ENCODE assay signal across 14 cellular contexts in genomic region chr3:43866529-43867353, GRCh38.
A peak's percentile ranks its signal among the peaks of the same experiment; 100 is the strongest.
DNase-seq lines count a peak whose midpoint lies in the region; ATAC-seq, FAIRE-seq and TF ChIP-seq lines count a peak whose summit lies in the region.
"Had no signal": no experiment of that assay in that cellular context is flagged by ENCODE, and none has a peak within 500 bp of the region (broad histone marks: within the 10 kb centered on the region; RNA-seq: fewer than 3 reads in every experiment).

No MANE protein-coding gene starts in this region.

- FAIRE-seq in frontal cortex (lab: Jason Lieb, UNC): no peak

- H3K9me3 ChIP-seq in vagina: no peaks in the 10 kb centered on the region

- peak; percentile 0 for DNase-seq in DMS53 (lab: John Stamatoyannopoulos, UW)
- DNase-seq in DMS53 treated with DMSO at 0.1 percent for 48 hours (lab: John Stamatoyannopoulos, UW; ENCODE audit: unreplicated experiment): no peak
- peak; percentile 38 for DNase-seq in amniotic stem cell (lab: John Stamatoyannopoulos, UW)
- DNase-seq in foreskin fibroblast: peak; percentile 90 to 96
- DNase-seq in vagina (ENCODE audit: extremely low spot score in 2 of 2): peak; percentile 55 to 69
- no peak for DNase-seq in frontal cortex (ENCODE audit: low spot score in 2 of 2)
- DNase-seq: activated CD4-positive, alpha-beta T cell treated with anti-CD3 and anti-CD28 coated beads, Interleukin-2, amount 50 U/mL, for 4 hours; activated gamma-delta T cell treated with Interleukin-2 at 50 U/mL for 16 hours; cortex of kidney; NCI-H1694 treated with DMSO at 0.1 percent for 48 hours; T-cell had no signal

- TF ChIP-seq CTCF in foreskin fibroblast (IDR thresholded peaks at IDR 0.05; ENCODE audit: low read depth, low read length) (no peak), vagina (IDR thresholded peaks at IDR 0.05) (no peak)

- H3K4me1 ChIP-seq in vagina: no peaks in the 10 kb centered on the region

- H3K4me3 ChIP-seq in foreskin fibroblast (ENCODE audit: low read depth in 1 of 2, low read length in 2 of 2) (no peak overlapping the region), vagina (no peak overlapping the region)

- ATAC-seq in HG03095 (IDR thresholded peaks at IDR 0.05; ENCODE audit: unreplicated experiment) (no peak), GM19463 (IDR thresholded peaks at IDR 0.05; ENCODE audit: unreplicated experiment) (no peak)
- ATAC-seq: T-cell had no signal

- TF ChIP-seq POLR2A in vagina (IDR thresholded peaks at IDR 0.05): no peak

- no peak overlapping the region for H3K27ac ChIP-seq in vagina
- H3K27ac ChIP-seq: 22Rv1 had no signal

- H3K27me3 ChIP-seq in vagina: no peaks in the 10 kb centered on the region

- intact Hi-C loops in vagina (cut with DNase I): no loop called here

- H3K36me3 ChIP-seq in vagina: no peaks in the 10 kb centered on the region

Comparison
In these comparisons a context has a peak if more than half of its experiments do, and no peak if none do; other contexts are left out.
1. DNase-seq: peak in DMS53 (single experiment), amniotic stem cell (single experiment), foreskin fibroblast (2 of 2) and vagina (2 of 2); none in DMS53 treated with DMSO at 0.1 percent for 48 hours (single experiment) and frontal cortex (0 of 2).